ENCODE assay signal across 7 cellular contexts in genomic region chr10:87237244-87237643, GRCh38. TPM values are rescaled to one million over a fixed set of nuclear protein-coding genes. Genes with fewer than 3 reads are reported as not detected.
A peak's percentile ranks its signal among the peaks of the same experiment; 100 is the strongest.
DNase-seq lines count a peak whose midpoint lies in the region; ATAC-seq and TF ChIP-seq lines count a peak whose summit lies in the region.
"Not testable (repeated sequence)": the region's sequence is repeated elsewhere in the genome, so short reads cannot be mapped to it uniquely, and the experiment has no call there.
"Had no signal": no experiment of that assay in that cellular context is flagged by ENCODE, and none has a peak within 500 bp of the region (broad histone marks: within the 10 kb centered on the region; RNA-seq: fewer than 3 reads in every experiment).

No MANE protein-coding gene starts in this region.

- H3K79me2 ChIP-seq in hepatocyte; osteoblast (ENCODE audit: insufficient read depth, low read length): not testable (repeated sequence)

- H3K4me3 ChIP-seq in H7 (ENCODE audit: insufficient read depth, low read depth, low read length); hepatocyte; mucosa of descending colon; osteoblast (ENCODE audit: insufficient read depth, low read length): not testable (repeated sequence)

- H4K20me1 ChIP-seq in hepatocyte (ENCODE audit: insufficient read depth, poor library complexity, severe bottlenecking); osteoblast (ENCODE audit: insufficient read depth, low read length): not testable (repeated sequence)

- not testable (repeated sequence) for H3K4me2 ChIP-seq in hepatocyte; osteoblast (ENCODE audit: insufficient read depth, low read length)

- intact Hi-C loops in mucosa of descending colon (cut with DNase I, micrococcal nuclease) = not testable (repeated sequence)

- not testable (repeated sequence) for H3K27ac ChIP-seq in hepatocyte; osteoblast (ENCODE audit: low read depth, low read length)

- peak; percentile 85 for ATAC-seq in mucosa of descending colon

- DNase-seq in H7 (peak; percentile 0), hepatocyte (ENCODE audit: low spot score) (peak; percentile 0), mucosa of descending colon (peak in 1 of 3 donors; percentile 24), osteoblast (ENCODE audit: insufficient read length, low spot score, missing footprints) (peak; percentile 46)

- WGBS in hepatocyte (ENCODE audit: low lambda C conversion rate, missing lambda C conversion rate) = 100% methylated on average over 4 of the region's 5 CpGs

- H3K4me1 ChIP-seq in hepatocyte (ENCODE audit: insufficient read depth); mucosa of descending colon (ENCODE audit: low read depth); osteoblast (ENCODE audit: insufficient read depth, low read length): not testable (repeated sequence)

- TF ChIP-seq CTCF in hepatocyte (IDR thresholded peaks at IDR 0.05; ENCODE audit: poor library complexity); mucosa of descending colon (IDR thresholded peaks at IDR 0.05); osteoblast (IDR thresholded peaks at IDR 0.05; ENCODE audit: extremely low read depth, low read depth, low read length): not testable (repeated sequence)

- H3K27me3 ChIP-seq in H7 (ENCODE audit: control insufficient read depth, insufficient read depth, low read length); hepatocyte; osteoblast (ENCODE audit: insufficient read depth, low read length): not testable (repeated sequence)

- not testable (repeated sequence) for H2AFZ ChIP-seq in hepatocyte; osteoblast (ENCODE audit: low read length)

- not testable (repeated sequence) for H3K36me3 ChIP-seq in H7 (replicated peaks; ENCODE audit: control insufficient read depth, insufficient read depth, low read length); hepatocyte (replicated peaks; ENCODE audit: insufficient read depth, low read depth); mucosa of descending colon (ENCODE audit: low read depth); osteoblast (ENCODE audit: insufficient read depth, low read length)

- H3K9me2 ChIP-seq in hepatocyte (replicated peaks; ENCODE audit: insufficient read depth) = not testable (repeated sequence)

- H3K9me3 ChIP-seq in hepatocyte (ENCODE audit: low read depth); mucosa of descending colon; osteoblast (ENCODE audit: low read depth, low read length): not testable (repeated sequence)

RNA-seq across cellular contexts. Expression of gene NUTM2A, which starts 12.0 kb away (rescaled TPM):
- total RNA-seq in H7 (2014; rRNA removed; shearing (Covaris generic)) = 0.04 TPM in 1 of 2 replicates, not detected in the other
- total RNA-seq in hepatocyte (1.1 and 1.5 TPM in 2 replicates), mucosa of descending colon (1 to 10 TPM; 1.3 to 2.4 (median 2.3) TPM), osteoblast (0.59 and 0.72 TPM in 2 replicates)
- polyA plus RNA-seq in hepatocyte = 0.07 and 0.16 TPM in 2 replicates
- total RNA-seq: G401 had no signal
- polyA plus RNA-seq: CD4-positive, alpha-beta memory T cell; CD8-positive, alpha-beta memory T cell had no signal
